In genomic region chr1:31548518-31548898, GRCh38 we compare ENCODE assay signal across 1 cellular context.
TF ChIP-seq lines count a peak whose summit lies in the region.

No MANE protein-coding gene starts in this region.

TF ChIP-seq in GM23338, 12 proteins besides CTCF, POLR2A, EP300 and RAD21 (continued from another document):
- TF ChIP-seq ZNF462 (CRISPR knock-in tag; IDR thresholded peaks at IDR 0.05): no peak
- no peak for TF ChIP-seq JUNB (IDR thresholded peaks at IDR 0.05; ENCODE audit: unreplicated experiment)
- no peak for TF ChIP-seq NANOG (IDR thresholded peaks at IDR 0.05; ENCODE audit: borderline replicate concordance)
- no peak for TF ChIP-seq STAT1 (IDR thresholded peaks at IDR 0.05; ENCODE audit: unreplicated experiment)
- no peak for TF ChIP-seq ETS1 (IDR thresholded peaks at IDR 0.05)
- TF ChIP-seq CREB1 (CRISPR knock-in tag; IDR thresholded peaks at IDR 0.05; ENCODE audit: low read depth): no peak
- no peak for TF ChIP-seq REST (IDR thresholded peaks at IDR 0.05; ENCODE audit: unreplicated experiment)
- TF ChIP-seq POLR2AphosphoS5 (IDR thresholded peaks at IDR 0.05; ENCODE audit: low read depth): no peak
- TF ChIP-seq ZNF331 (CRISPR knock-in tag; IDR thresholded peaks at IDR 0.05; ENCODE audit: low read depth): no peak
- no peak for TF ChIP-seq EZH2phosphoT487 (IDR thresholded peaks at IDR 0.05; ENCODE audit: unreplicated experiment)
TF ChIP-seq in GM23338: peak in this region for 0.
